16 cellular contexts compared by ENCODE assay signal in the genomic region with DNA sequence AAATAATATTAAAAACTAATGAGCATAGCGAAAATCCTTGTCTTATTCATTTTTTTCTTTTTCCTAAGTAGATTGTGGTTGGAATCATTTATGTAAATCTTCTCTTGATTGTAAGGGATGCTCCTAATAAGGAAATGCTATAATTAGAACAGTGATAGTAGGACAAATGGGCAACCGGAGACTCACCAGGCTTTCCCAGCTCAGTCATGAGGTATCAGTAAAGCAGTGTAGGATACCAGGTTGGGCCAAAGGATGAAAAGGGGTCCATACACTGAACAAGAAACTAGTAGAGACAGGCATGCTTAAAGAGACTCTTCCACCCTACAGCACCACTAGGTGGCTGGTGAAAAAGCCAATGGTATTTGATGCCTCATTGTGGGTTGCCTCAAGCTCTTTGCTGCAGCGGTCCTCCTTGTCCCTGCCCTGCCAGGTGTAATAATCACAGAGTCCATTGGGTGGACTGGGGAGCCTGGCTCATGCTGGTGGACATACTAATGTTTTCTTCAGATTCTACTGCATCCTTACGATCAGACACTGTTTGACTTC.
DNase-seq lines count a peak whose midpoint lies in the region; ATAC-seq and TF ChIP-seq lines count a peak whose summit lies in the region.
"Had no signal": no experiment of that assay in that cellular context is flagged by ENCODE, and none has a peak within 500 bp of the region (broad histone marks: within the 10 kb centered on the region; RNA-seq: fewer than 3 reads in every experiment).

No MANE protein-coding gene starts in this region.

- H3K27me3 ChIP-seq in GM06990 (replicated peaks; ENCODE audit: control insufficient read depth, insufficient read depth, low read length) (no peaks in the 10 kb centered on the region), WERI-Rb-1 (ENCODE audit: insufficient read depth, low read depth, severe bottlenecking) (no peaks in the 10 kb centered on the region)

- H3K4me3 Mint-ChIP-seq in HFFc6, result no peak overlapping the region
- H3K4me3 Mint-ChIP-seq: activated naive CD8-positive, alpha-beta T cell treated with anti-CD3 and anti-CD28 coated beads, Interleukin-2, amount 10 ng/mL, durations not matched to agents 7 days and 5 days; CD4-positive, alpha-beta T cell had no signal

- no peak overlapping the region for H3K27ac Mint-ChIP-seq in HFFc6
- H3K27ac Mint-ChIP-seq: activated naive CD8-positive, alpha-beta T cell treated with anti-CD3 and anti-CD28 coated beads, Interleukin-2, amount 10 ng/mL, durations not matched to agents 7 days and 5 days; CD4-positive, alpha-beta T cell had no signal

- intact Hi-C loops in posterior cingulate gyrus (cut with DNase I), result no loop called here

- DNase-seq in GM06990 (ENCODE audit: extremely low read depth, insufficient read length), result no peak
- DNase-seq in HFFc6, result no peak
- no peak for DNase-seq in WERI-Rb-1
- peak; percentile 63 for DNase-seq in iPS-NIHi7 (ENCODE audit: extremely low spot score)
- no peak for DNase-seq in NCI-H1436 treated with DMSO at 0.1 percent for 48 hours (lab: John Stamatoyannopoulos, UW)
- no peak for DNase-seq in GM10266 (ENCODE audit: extremely low spot score)
- no peak for DNase-seq in posterior cingulate gyrus
- DNase-seq: activated CD4-positive, CD25-positive, alpha-beta regulatory T cell treated with anti-CD3 and anti-CD28 coated beads, Interleukin-2, amount 50 U/mL, for 72 hours; activated naive CD8-positive, alpha-beta T cell treated with anti-CD3 and anti-CD28 coated beads, Interleukin-2, amount 10 ng/mL, durations not matched to agents 7 days and 5 days; CD4-positive, alpha-beta T cell; mesenchymal stem cell; NCI-H187; NCI-H774; nucleus accumbens had no signal

- H3K36me3 Mint-ChIP-seq in HFFc6 (ENCODE audit: low read depth), result no peaks in the 10 kb centered on the region
- H3K36me3 Mint-ChIP-seq: activated naive CD8-positive, alpha-beta T cell treated with anti-CD3 and anti-CD28 coated beads, Interleukin-2, amount 10 ng/mL, durations not matched to agents 7 days and 5 days had no signal

- TF ChIP-seq CTCF in GM06990 (IDR thresholded peaks at IDR 0.05; ENCODE audit: insufficient read depth, low read length, poor library complexity, severe bottlenecking) (peak; percentile 31), HFFc6 (IDR thresholded peaks at IDR 0.05) (peak; percentile 35), WERI-Rb-1 (IDR thresholded peaks at IDR 0.05; ENCODE audit: low read depth, low read length) (peak; percentile 44), GM10266 (IDR thresholded peaks at IDR 0.05; ENCODE audit: control insufficient read depth, insufficient read depth, low read depth, missing control alignments) (no peak)

- no peaks in the 10 kb centered on the region for H3K36me3 ChIP-seq in GM06990 (ENCODE audit: control insufficient read depth, insufficient read depth, low read length)
- no peaks in the 10 kb centered on the region for H3K36me3 ChIP-seq in WERI-Rb-1

- no peaks in the 10 kb centered on the region; the same call in 1 of the 2 replicates for H3K27me3 Mint-ChIP-seq in HFFc6 (ENCODE audit: insufficient read depth)

- H3K4me1 Mint-ChIP-seq in HFFc6 (ENCODE audit: low read depth), result no peaks in the 10 kb centered on the region
- H3K4me1 Mint-ChIP-seq: activated naive CD8-positive, alpha-beta T cell treated with anti-CD3 and anti-CD28 coated beads, Interleukin-2, amount 10 ng/mL, durations not matched to agents 7 days and 5 days had no signal

- ATAC-seq in HG02571 (IDR thresholded peaks at IDR 0.05; ENCODE audit: unreplicated experiment), result no peak

- no peak overlapping the region for H3K27ac ChIP-seq in WERI-Rb-1

- H3K9me3 ChIP-seq in WERI-Rb-1 (ENCODE audit: severe bottlenecking), result no peaks in the 10 kb centered on the region

- H3K4me3 ChIP-seq in GM06990 (replicated peaks; ENCODE audit: low read depth, low read length) (no peak overlapping the region), WERI-Rb-1 (ENCODE audit: low read depth, low read length) (no peak overlapping the region)
- H3K4me3 ChIP-seq: smooth muscle cell had no signal

- no peaks in the 10 kb centered on the region for H3K9me3 Mint-ChIP-seq in HFFc6
- H3K9me3 Mint-ChIP-seq: CD4-positive, alpha-beta T cell had no signal
